Comparison of ENCODE assay signal across 8 cellular contexts in genomic region chr3:169812844-169813677, GRCh38. TPM values are rescaled to one million over a fixed set of nuclear protein-coding genes. Genes with fewer than 3 reads are reported as not detected.
A peak's percentile ranks its signal among the peaks of the same experiment; 100 is the strongest.
DNase-seq lines count a peak whose midpoint lies in the region; ATAC-seq and TF ChIP-seq lines count a peak whose summit lies in the region.

A gene with protein sequence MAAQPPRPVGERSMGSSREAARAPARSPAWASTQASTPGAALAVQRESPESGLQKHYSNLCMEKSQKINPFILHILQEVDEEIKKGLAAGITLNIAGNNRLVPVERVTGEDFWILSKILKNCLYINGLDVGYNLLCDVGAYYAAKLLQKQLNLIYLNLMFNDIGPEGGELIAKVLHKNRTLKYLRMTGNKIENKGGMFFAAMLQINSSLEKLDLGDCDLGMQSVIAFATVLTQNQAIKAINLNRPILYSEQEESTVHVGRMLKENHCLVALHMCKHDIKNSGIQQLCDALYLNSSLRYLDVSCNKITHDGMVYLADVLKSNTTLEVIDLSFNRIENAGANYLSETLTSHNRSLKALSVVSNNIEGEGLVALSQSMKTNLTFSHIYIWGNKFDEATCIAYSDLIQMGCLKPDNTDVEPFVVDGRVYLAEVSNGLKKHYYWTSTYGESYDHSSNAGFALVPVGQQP (minus strand): TSS chr3:169812904. CDS start chr3:169812548, 356 bp downstream.
Gene LRRIQ4 (plus strand): TSS chr3:169812870. CDS start chr3:169821922, 9,052 bp downstream.

- intact Hi-C loops in esophagus squamous epithelium (cut with DNase I): no loop called here

- WGBS in esophagus squamous epithelium, 2 donors: 41 to 69% methylated on average over 10 to 16 of the region's 20 CpGs

- ATAC-seq in GM19035 (IDR thresholded peaks at IDR 0.05; ENCODE audit: unreplicated experiment) (peak; percentile 55), HG03432 (IDR thresholded peaks at IDR 0.05; ENCODE audit: unreplicated experiment) (peak; percentile 66)
- peak; percentile 80 for ATAC-seq in stimulated activated effector memory CD8-positive, alpha-beta T cell treated with anti-CD3 and anti-CD28 coated beads, Interleukin-12 subunit alpha, Interleukin-12 subunit beta, amount 100 ng/mL, for 72 hours

- peak within 1 kb of the TSS; percentile 42 to 85 (median 62) for H3K4me3 ChIP-seq in esophagus squamous epithelium

- peak within 1 kb of the TSS; percentile 80 for H3K27ac Mint-ChIP-seq in stimulated activated effector memory CD8-positive, alpha-beta T cell treated with anti-CD3 and anti-CD28 coated beads, Interleukin-12 subunit alpha, Interleukin-12 subunit beta, amount 100 ng/mL, for 72 hours

- no peak for TF ChIP-seq POLR2A in esophagus squamous epithelium (IDR thresholded peaks at IDR 0.05)

- H3K27me3 ChIP-seq in esophagus squamous epithelium: peaks cover 0 to 16% (median 0%) of the 10 kb centered on the region in 4 donors

- no peak for TF ChIP-seq CTCF in esophagus squamous epithelium (IDR thresholded peaks at IDR 0.05)

- H3K27ac ChIP-seq in esophagus squamous epithelium: peak within 1 kb of the TSS; percentile 41 to 81 (median 68)

- H3K36me3 Mint-ChIP-seq in stimulated activated effector memory CD8-positive, alpha-beta T cell treated with anti-CD3 and anti-CD28 coated beads, Interleukin-12 subunit alpha, Interleukin-12 subunit beta, amount 100 ng/mL, for 72 hours: peaks cover 5% of the 10 kb centered on the region

- H3K9me3 Mint-ChIP-seq in stimulated activated effector memory CD8-positive, alpha-beta T cell treated with anti-CD3 and anti-CD28 coated beads, Interleukin-12 subunit alpha, Interleukin-12 subunit beta, amount 100 ng/mL, for 72 hours: peaks cover 8% of the 10 kb centered on the region

- peaks cover 24% of the 10 kb centered on the region for H3K4me1 Mint-ChIP-seq in stimulated activated effector memory CD8-positive, alpha-beta T cell treated with anti-CD3 and anti-CD28 coated beads, Interleukin-12 subunit alpha, Interleukin-12 subunit beta, amount 100 ng/mL, for 72 hours

- DNase-seq in AG08396 (ENCODE audit: low spot score): peak; percentile 70
- DNase-seq in NCI-H82 (lab: John Stamatoyannopoulos, UW): peak; percentile 94
- peak; percentile 46 for DNase-seq in activated CD8-positive, alpha-beta memory T cell treated with anti-CD3 and anti-CD28 coated beads, Interleukin-2, amount 50 U/mL, for 24 hours (ENCODE audit: extremely low read depth)
- DNase-seq in esophagus squamous epithelium (lab: John Stamatoyannopoulos, UW): peak; percentile 19
- DNase-seq in myocyte (ENCODE audit: low read depth): peak; percentile 85
- DNase-seq in stimulated activated effector memory CD8-positive, alpha-beta T cell treated with anti-CD3 and anti-CD28 coated beads, Interleukin-12 subunit alpha, Interleukin-12 subunit beta, amount 100 ng/mL, for 72 hours (ENCODE audit: low spot score in 2 of 2): no peak

- H3K36me3 ChIP-seq in esophagus squamous epithelium: no peaks in the 10 kb centered on the region

- H3K9me3 ChIP-seq in esophagus squamous epithelium: peaks cover 0 to 11% (median 3%) of the 10 kb centered on the region in 3 donors

- H3K4me1 ChIP-seq in esophagus squamous epithelium: peaks cover 12 to 33% (median 13%) of the 10 kb centered on the region in 3 donors

- H3K4me3 Mint-ChIP-seq in stimulated activated effector memory CD8-positive, alpha-beta T cell treated with anti-CD3 and anti-CD28 coated beads, Interleukin-12 subunit alpha, Interleukin-12 subunit beta, amount 100 ng/mL, for 72 hours: peak within 1 kb of the TSS; percentile 77

RNA-seq across cellular contexts. Expression of the first gene that starts in this region (rescaled TPM):
- total RNA-seq in esophagus squamous epithelium (1 to 10 TPM in 1 of 4 donors, under 1 TPM in 1, not detected in 2; 0.35 to 1.3 TPM), myocyte (1.3 and 1.8 TPM in 2 replicates)
- 1.0 TPM for polyA plus RNA-seq in myocyte (2012)

RNA-seq across cellular contexts. Expression of gene LRRIQ4, which starts in this region (rescaled TPM):
- total RNA-seq in esophagus squamous epithelium (not detected), myocyte (not detected in 2 replicates)
- polyA plus RNA-seq in myocyte (2012): not detected

Comparison
In these comparisons a context has a peak if more than half of its experiments do, and no peak if none do; other contexts are left out.
1. DNase-seq: peak in AG08396 (single experiment), NCI-H82 (single experiment), activated CD8-positive, alpha-beta memory T cell treated with anti-CD3 and anti-CD28 coated beads, Interleukin-2, amount 50 U/mL, for 24 hours (single experiment), esophagus squamous epithelium (single experiment) and myocyte (single experiment); none in stimulated activated effector memory CD8-positive, alpha-beta T cell treated with anti-CD3 and anti-CD28 coated beads, Interleukin-12 subunit alpha, Interleukin-12 subunit beta, amount 100 ng/mL, for 72 hours (0 of 2).
2. Peak in every context shown above with its lines, with median percentiles within 50 percentile points of each other: ATAC-seq.